Comparison of ENCODE assay signal across 12 cellular contexts in the genomic region with DNA sequence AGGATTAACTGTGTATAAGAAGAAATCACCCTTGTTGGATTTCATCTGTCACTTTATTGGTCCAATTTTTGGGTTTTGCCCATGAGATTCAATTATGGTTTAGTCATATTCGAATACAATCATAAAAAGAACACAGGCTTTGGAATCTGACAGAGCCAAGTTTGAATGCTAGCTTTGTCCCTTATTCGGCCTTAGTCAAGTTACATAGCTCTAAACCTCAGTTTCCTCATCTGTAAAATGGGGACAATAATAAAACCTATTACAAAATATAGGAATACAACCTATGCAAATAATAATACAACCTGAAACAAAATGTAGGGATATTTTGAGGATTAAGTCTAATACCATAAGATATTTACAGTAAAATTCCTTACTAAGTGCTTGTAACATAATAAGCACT. TPM values are rescaled to one million over a fixed set of nuclear protein-coding genes. Genes with fewer than 3 reads are reported as not detected.
"Had no signal": no experiment of that assay in that cellular context is flagged by ENCODE, and none has a peak within 500 bp of the region (broad histone marks: within the 10 kb centered on the region; RNA-seq: fewer than 3 reads in every experiment).

No MANE protein-coding gene starts in this region.

- H2AFZ ChIP-seq: GM23248, GM23338 had no signal

- H3K27ac ChIP-seq: GM23248 had no signal

- H3K4me1 ChIP-seq: HAP-1 had no signal

- H3K9me3 ChIP-seq: HAP-1 had no signal

- DNase-seq: GM23248, GOT3, H7, H9, HCEC 1CT, HFFc6 had no signal

- H3K4me3 ChIP-seq: GM23248, GM23338, HAP-1 had no signal

- H3K9ac ChIP-seq: GM23248 had no signal

- FAIRE-seq: H1, H54 had no signal

- ATAC-seq: GM23338, HCT116 had no signal

- H3K4me2 ChIP-seq: GM23338 had no signal

RNA-seq across cellular contexts. Expression of a gene that starts 57.7 kb away (rescaled TPM):
- total RNA-seq: H4 had no signal
